22 cellular contexts compared by ENCODE assay signal in the genomic region with DNA sequence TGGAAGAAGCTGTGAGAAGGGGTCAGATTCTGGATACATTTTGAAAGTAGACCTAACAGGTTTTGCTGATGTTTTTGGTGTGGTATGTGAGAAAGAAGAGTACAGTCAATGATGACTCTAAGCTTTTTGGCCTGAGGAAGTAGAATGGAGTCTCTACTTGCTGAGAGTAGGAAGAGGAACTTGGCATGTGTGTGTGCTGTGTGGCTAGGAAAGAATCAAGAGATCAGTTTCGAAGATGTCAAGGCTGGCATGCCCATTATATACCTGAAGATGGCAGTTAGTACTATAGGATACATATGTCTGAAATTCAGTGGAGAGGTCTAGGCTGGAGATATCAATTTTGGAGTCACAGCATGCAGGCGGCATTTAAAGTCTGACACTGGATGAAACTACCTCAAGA.
A peak's percentile ranks its signal among the peaks of the same experiment; 100 is the strongest.
DNase-seq lines count a peak whose midpoint lies in the region; FAIRE-seq and TF ChIP-seq lines count a peak whose summit lies in the region.
"Had no signal": no experiment of that assay in that cellular context is flagged by ENCODE, and none has a peak within 500 bp of the region (broad histone marks: within the 10 kb centered on the region; RNA-seq: fewer than 3 reads in every experiment).

No MANE protein-coding gene starts in this region.

- no peak for TF ChIP-seq POLR2A in lower leg skin (IDR thresholded peaks at IDR 0.05)

- DNase-seq in CD1c-positive myeloid dendritic cell (ENCODE audit: extremely low spot score) (peak; percentile 5), MV-4-11 (lab: John Stamatoyannopoulos, UW) (peak; percentile 66), OCI-M1 (lab: John Stamatoyannopoulos, UW) (peak; percentile 6), bronchial epithelial cell (ENCODE audit: low read depth) (no peak), dedifferentiated amniotic fluid mesenchymal stem cell (ENCODE audit: extremely low spot score) (no peak), cortex of kidney (lab: John Stamatoyannopoulos, UW) (no peak), lower leg skin (ENCODE audit: low spot score in 2 of 2) (no peak), cerebellar cortex (ENCODE audit: low spot score) (no peak)
- DNase-seq: BE2C; Caco-2; CD4-positive, alpha-beta T cell; DMS153; EL; NCI-H1105; NCI-H1694; NCI-H510A; NCI-H774; SHP77 had no signal

- 86 to 89% methylated on average over 2 of the region's 2 CpGs for WGBS in lower leg skin, 2 donors

- H3K27me3 ChIP-seq in bronchial epithelial cell (ENCODE audit: control insufficient read depth, insufficient read depth, low read length) = peaks cover 6% of the 10 kb centered on the region
- H3K27me3 ChIP-seq: BE2C had no signal

- TF ChIP-seq CTCF in bronchial epithelial cell (IDR thresholded peaks at IDR 0.05; ENCODE audit: insufficient read depth, low read length, severe bottlenecking) (no peak), lower leg skin (IDR thresholded peaks at IDR 0.05) (no peak)

- H3K36me3 ChIP-seq in bronchial epithelial cell (ENCODE audit: control insufficient read depth, insufficient read depth, low read length) = no peaks in the 10 kb centered on the region
- H3K36me3 ChIP-seq: BE2C had no signal

- intact Hi-C loops in lower leg skin (cut with DNase I; ENCODE audit: low total_unique reads) = no loop called here

- H3K4me3 ChIP-seq in bronchial epithelial cell (ENCODE audit: low read depth, low read length) (no peak overlapping the region), lower leg skin (ENCODE audit: low read depth, poor library complexity, severe bottlenecking) (no peak overlapping the region)
- H3K4me3 ChIP-seq: K562 had no signal

- FAIRE-seq in bronchial epithelial cell (lab: Jason Lieb, UNC) = peak; percentile 28
- FAIRE-seq: A204.1, GM12892, GM18507, K562 had no signal

Comparison
In these comparisons a context has a peak if more than half of its experiments do, and no peak if none do; other contexts are left out.
1. DNase-seq: peak in CD1c-positive myeloid dendritic cell (single experiment), MV-4-11 (single experiment) and OCI-M1 (single experiment); none in bronchial epithelial cell (single experiment), dedifferentiated amniotic fluid mesenchymal stem cell (single experiment), cortex of kidney (single experiment), lower leg skin (0 of 2) and cerebellar cortex (single experiment).